In the genomic region with DNA sequence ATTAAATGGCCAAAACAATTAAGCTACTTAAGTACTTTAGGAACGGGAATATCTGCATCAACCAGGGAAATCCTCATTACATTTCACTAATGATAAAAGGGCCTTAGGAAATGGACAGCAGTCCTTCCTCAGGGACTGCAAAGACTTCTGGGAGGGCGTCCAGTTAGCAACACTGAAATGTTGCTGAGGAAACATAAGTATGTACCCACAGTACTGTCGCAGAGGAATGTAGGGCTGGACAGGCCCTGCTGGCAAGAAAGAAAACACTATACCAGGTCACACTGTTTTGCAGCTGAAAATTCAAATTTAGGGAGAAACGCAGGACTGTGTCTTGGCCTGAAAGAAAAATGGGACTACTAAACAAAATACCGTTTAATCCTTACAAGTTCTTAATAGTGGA, we compare ENCODE assay signal across 8 cellular contexts. TPM values are rescaled to one million over a fixed set of nuclear protein-coding genes. Genes with fewer than 3 reads are reported as not detected.
DNase-seq lines count a peak whose midpoint lies in the region; ATAC-seq and TF ChIP-seq lines count a peak whose summit lies in the region.

No MANE protein-coding gene starts in this region.

- H3K27me3 ChIP-seq in transverse colon: no peaks in the 10 kb centered on the region

- no peaks in the 10 kb centered on the region for H3K9me3 Mint-ChIP-seq in activated T-cell treated with anti-CD3 and anti-CD28 coated beads, Interleukin-2, amount 50 U/mL, for 4 hours

- TF ChIP-seq POLR2A in transverse colon (IDR thresholded peaks at IDR 0.05): no peak

- peak overlapping the region; percentile 84 to 92 (median 90) for H3K27ac ChIP-seq in transverse colon

- no peaks in the 10 kb centered on the region for H3K36me3 ChIP-seq in transverse colon

- no peaks in the 10 kb centered on the region for H3K9me3 ChIP-seq in transverse colon

- no peak for TF ChIP-seq EP300 in transverse colon (IDR thresholded peaks at IDR 0.05; ENCODE audit: low read depth)

- WGBS in transverse colon (ENCODE audit: low coverage in 1 of 2), 2 donors: 64 to 68% methylated on average over 5 of the region's 5 CpGs

- intact Hi-C loops in transverse colon (cut with DNase I; ENCODE audit: low total_unique reads): no loop called here

- TF ChIP-seq CTCF in astrocyte of the spinal cord (IDR thresholded peaks at IDR 0.05; ENCODE audit: low read depth, low read length): no peak
- TF ChIP-seq CTCF in transverse colon (IDR thresholded peaks at IDR 0.05): no peak

- peak overlapping the region; percentile 99 for H3K4me3 ChIP-seq in astrocyte of the spinal cord (ENCODE audit: low read depth, low read length)
- peak overlapping the region in 1 of 4 donors; percentile 87 for H3K4me3 ChIP-seq in transverse colon

- H3K27me3 Mint-ChIP-seq in activated T-cell treated with anti-CD3 and anti-CD28 coated beads, Interleukin-2, amount 50 U/mL, for 4 hours (ENCODE audit: low read depth): no peaks in the 10 kb centered on the region

- in situ Hi-C loops in astrocyte of the spinal cord (cut with HindIII; ENCODE audit: low sequenced_read_pairs) (no loop called here), transverse colon (cut with MboI; ENCODE audit: low pct_ligation_motif_present in 1 of 4, low pct_unique_long_range_greater_than_20kb in 1 of 4, low sequenced_read_pairs in 3 of 4) (no loop called here)

- H3K4me1 ChIP-seq in transverse colon: peaks cover 7 to 28% (median 15%) of the 10 kb centered on the region in 4 donors

- H3K36me3 Mint-ChIP-seq in activated T-cell treated with anti-CD3 and anti-CD28 coated beads, Interleukin-2, amount 50 U/mL, for 4 hours (ENCODE audit: insufficient read depth): peaks cover 6% of the 10 kb centered on the region

- ATAC-seq in activated T-cell treated with anti-CD3 and anti-CD28 coated beads, Interleukin-2, amount 50 U/mL, for 4 hours: no peak
- no peak for ATAC-seq in GM18520 (IDR thresholded peaks at IDR 0.05; ENCODE audit: unreplicated experiment)

- DNase-seq in activated T-cell treated with anti-CD3 and anti-CD28 coated beads, Interleukin-2, amount 50 U/mL, for 4 hours: no peak
- no peak for DNase-seq in activated T-cell treated with anti-CD3 and anti-CD28 coated beads, Interleukin-2, amount 50 U/mL, for 1 hour
- DNase-seq in astrocyte of the spinal cord (ENCODE audit: low read depth, low spot score): peak; percentile 18
- peak; percentile 48 for DNase-seq in kidney tubule cell (ENCODE audit: low spot score)
- no peak for DNase-seq in transverse colon
- DNase-seq in A172 (ENCODE audit: low spot score): no peak
- DNase-seq in NCI-H2029 (lab: John Stamatoyannopoulos, UW): no peak

- H3K4me1 Mint-ChIP-seq in activated T-cell treated with anti-CD3 and anti-CD28 coated beads, Interleukin-2, amount 50 U/mL, for 4 hours (ENCODE audit: low read depth): peaks cover 64% of the 10 kb centered on the region

- H3K4me3 Mint-ChIP-seq in activated T-cell treated with anti-CD3 and anti-CD28 coated beads, Interleukin-2, amount 50 U/mL, for 4 hours: peak overlapping the region; percentile 98

RNA-seq across cellular contexts. Expression of a gene that starts 1.3 kb away (rescaled TPM):
- total RNA-seq in activated T-cell treated with anti-CD3 and anti-CD28 coated beads, Interleukin-2, amount 50 U/mL, for 4 hours: 10 to 100 TPM; 26.0 to 31.2 (median 28.6) TPM
- total RNA-seq in transverse colon: 10 to 100 TPM; 36.5 to 91.7 (median 45.6) TPM
- total RNA-seq in A172 (2014; rRNA removed; shearing (Covaris generic)): 178 and 190 TPM in 2 replicates

RNA-seq across cellular contexts. Expression of a gene that starts 37.7 kb away (rescaled TPM):
- 100 to 1,000 TPM; 390 to 444 (median 392) TPM for total RNA-seq in activated T-cell treated with anti-CD3 and anti-CD28 coated beads, Interleukin-2, amount 50 U/mL, for 4 hours
- total RNA-seq in transverse colon: 100 to 1,000 TPM; 106 to 210 (median 180) TPM
- total RNA-seq in A172 (2014; rRNA removed; shearing (Covaris generic)): 554 and 618 TPM in 2 replicates

Comparison
In these comparisons a context has a peak if more than half of its experiments do, and no peak if none do; other contexts are left out.
1. DNase-seq: peak in astrocyte of the spinal cord (single experiment) and kidney tubule cell (single experiment); none in activated T-cell treated with anti-CD3 and anti-CD28 coated beads, Interleukin-2, amount 50 U/mL, for 4 hours (single experiment), activated T-cell treated with anti-CD3 and anti-CD28 coated beads, Interleukin-2, amount 50 U/mL, for 1 hour (single experiment), transverse colon (single experiment), A172 (single experiment) and NCI-H2029 (single experiment).